In genomic region chrX:123884809-123885408, GRCh38 we compare ENCODE assay signal across 8 cellular contexts. TPM values are rescaled to one million over a fixed set of nuclear protein-coding genes. Genes with fewer than 3 reads are reported as not detected.
A peak's percentile ranks its signal among the peaks of the same experiment; 100 is the strongest.
DNase-seq lines count a peak whose midpoint lies in the region; ATAC-seq and TF ChIP-seq lines count a peak whose summit lies in the region.

No MANE protein-coding gene starts in this region.

- H3K4me2 ChIP-seq in fibroblast of lung (ENCODE audit: extremely low read depth, insufficient read depth, low read length) = no peak overlapping the region

- H2AFZ ChIP-seq in fibroblast of lung (ENCODE audit: low read length) = no peak overlapping the region

- no peaks in the 10 kb centered on the region for H3K79me2 ChIP-seq in fibroblast of lung (ENCODE audit: control insufficient read depth, insufficient read depth, low read length)

- DNase-seq in BE2C = peak; percentile 38
- DNase-seq in NCI-H1105 treated with DMSO at 0.1 percent for 48 hours (lab: John Stamatoyannopoulos, UW) = peak; percentile 61
- DNase-seq in SKM-1 (lab: John Stamatoyannopoulos, UW; ENCODE audit: unreplicated experiment) = peak; percentile 24
- peak; percentile 38 to 67 for DNase-seq in fibroblast of lung (ENCODE audit: low read depth in 2 of 2)
- DNase-seq in prostate gland (ENCODE audit: low spot score) = peak; percentile 12

- H4K20me1 ChIP-seq in fibroblast of lung (ENCODE audit: control insufficient read depth, extremely low read depth, insufficient read depth, low read length) = no peaks in the 10 kb centered on the region

- H3K9ac ChIP-seq in fibroblast of lung (ENCODE audit: insufficient read depth, low read length) = no peak overlapping the region

- H3K9me3 ChIP-seq in BE2C (no peaks in the 10 kb centered on the region), fibroblast of lung (ENCODE audit: control insufficient read depth, insufficient read depth, low read depth, low read length) (no peaks in the 10 kb centered on the region), prostate gland (no peaks in the 10 kb centered on the region)

- H3K27ac ChIP-seq in fibroblast of lung (ENCODE audit: insufficient read depth, low read length) = no peak overlapping the region
- no peak overlapping the region for H3K27ac ChIP-seq in prostate gland

- H3K4me3 ChIP-seq in BE2C (ENCODE audit: low read depth, low read length) (no peak overlapping the region), fibroblast of lung (replicated peaks in 1 of 4; ENCODE audit: control extremely low read depth in 1 of 4, insufficient read depth in 1 of 4, low read depth in 3 of 4, low read length in 4 of 4) (no peak overlapping the region), prostate gland (no peak overlapping the region)

- H3K4me1 ChIP-seq in BE2C = no peaks in the 10 kb centered on the region
- no peaks in the 10 kb centered on the region for H3K4me1 ChIP-seq in fibroblast of lung (ENCODE audit: control insufficient read depth, extremely low read depth, insufficient read depth, low read length)
- no peaks in the 10 kb centered on the region for H3K4me1 ChIP-seq in prostate gland (replicated peaks)

- no peak for TF ChIP-seq POLR2A in prostate gland (IDR thresholded peaks at IDR 0.05)

- intact Hi-C loops in prostate gland (cut with DNase I) = no loop called here

- TF ChIP-seq CTCF in BE2C (IDR thresholded peaks at IDR 0.05; ENCODE audit: low read depth, low read length) (peak; percentile 34; the same call in 1 of the 2 replicates), GM12872 (IDR thresholded peaks at IDR 0.05; ENCODE audit: insufficient read depth, low read depth, low read length) (peak; percentile 31; the same call in 1 of the 3 replicates), fibroblast of lung (conservative IDR thresholded peaks at IDR 0.05 in 1 of 2, IDR thresholded peaks at IDR 0.05 in 1 of 2; ENCODE audit: low read depth in 1 of 2, low read length in 2 of 2) (peak; percentile 17 to 48), prostate gland (IDR thresholded peaks at IDR 0.05) (peak in 3 of 4 experiments; percentile 14 to 44 (median 15))

- no peaks in the 10 kb centered on the region; the same call in 1 of the 2 replicates for H3K36me3 ChIP-seq in BE2C
- no peaks in the 10 kb centered on the region for H3K36me3 ChIP-seq in fibroblast of lung (ENCODE audit: control insufficient read depth, insufficient read depth, low read length)
- no peaks in the 10 kb centered on the region for H3K36me3 ChIP-seq in prostate gland

- ATAC-seq in GM19023 (IDR thresholded peaks at IDR 0.05; ENCODE audit: unreplicated experiment) (no peak), GM21737 (IDR thresholded peaks at IDR 0.05; ENCODE audit: unreplicated experiment) (no peak)

- H3K27me3 ChIP-seq in BE2C (no peaks in the 10 kb centered on the region), fibroblast of lung (ENCODE audit: control insufficient read depth, insufficient read depth, low read length) (no peaks in the 10 kb centered on the region), prostate gland (replicated peaks; ENCODE audit: insufficient read depth) (no peaks in the 10 kb centered on the region)

RNA-seq across cellular contexts. Expression of gene XIAP, which starts 25.1 kb away (rescaled TPM):
- 13.3 TPM for polyA plus RNA-seq in BE2C (2012; ENCODE audit: insufficient read depth, insufficient read length, low read depth)
- total RNA-seq in fibroblast of lung (37.0 and 45.1 TPM in 2 replicates), prostate gland (10 to 100 TPM; 30.0 to 56.4 TPM)
- polyA plus RNA-seq in fibroblast of lung = 21.5 and 21.8 TPM in 2 replicates
- polyA plus RNA-seq in fibroblast of lung (2012) = 16.0 and 18.8 TPM in 2 replicates
- polyA minus RNA-seq in fibroblast of lung (ENCODE audit: low replicate concordance) = 5.7 and 6.3 TPM in 2 replicates
